Comparison of ENCODE assay signal across 20 cellular contexts in the genomic region with DNA sequence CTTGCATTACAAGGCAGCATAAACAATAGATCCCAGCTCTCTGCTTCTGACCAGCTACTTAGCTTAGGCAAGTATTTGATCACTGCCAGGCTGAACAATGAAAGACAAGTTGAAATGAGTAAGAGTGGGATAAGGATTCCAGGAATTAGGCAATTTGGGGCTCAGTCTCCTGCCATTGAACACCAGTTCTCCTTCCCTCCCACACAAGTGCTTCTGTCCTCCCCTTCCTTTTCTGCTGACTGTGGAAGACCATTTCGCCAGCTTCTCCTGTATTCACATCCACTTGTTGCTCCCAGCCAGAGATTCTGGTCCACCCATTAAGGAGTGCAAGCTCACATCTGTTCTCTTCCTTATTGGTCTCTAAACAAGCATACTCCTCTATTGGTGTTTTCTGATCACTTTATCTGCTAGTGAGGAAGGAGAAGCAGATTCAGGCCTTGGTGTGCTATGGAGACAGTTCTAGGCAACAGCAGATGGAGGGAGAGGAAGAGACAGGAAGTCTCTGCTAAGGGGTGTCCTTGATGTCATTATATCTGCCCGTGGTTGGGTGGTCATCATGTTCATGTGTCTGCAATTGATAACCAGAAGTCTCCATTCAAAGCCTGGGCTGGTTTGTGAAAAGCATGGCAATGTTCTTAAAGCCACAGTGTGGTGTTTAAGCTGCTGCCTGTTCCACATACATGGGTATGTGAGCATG.
A peak's percentile ranks its signal among the peaks of the same experiment; 100 is the strongest.
DNase-seq lines count a peak whose midpoint lies in the region; ATAC-seq and FAIRE-seq lines count a peak whose summit lies in the region.
"Had no signal": no experiment of that assay in that cellular context is flagged by ENCODE, and none has a peak within 500 bp of the region (broad histone marks: within the 10 kb centered on the region; RNA-seq: fewer than 3 reads in every experiment).

No MANE protein-coding gene starts in this region.

- POLR2A ChIA-PET in CD4-positive, alpha-beta memory T cell (lab: Charles Lee; ENCODE audit: partially characterized antibody): interaction anchor here (0.8 kb wide), 1 partner anchor 157 kb away, joined by 3 read pairs; no protein-coding TSS in a partner anchor

- peaks cover 53 to 77% (median 66%) of the 10 kb centered on the region in 4 donors for H3K4me1 Mint-ChIP-seq in CD4-positive, alpha-beta memory T cell
- H3K4me1 Mint-ChIP-seq in activated naive CD8-positive, alpha-beta T cell treated with anti-CD3 and anti-CD28 coated beads, Interleukin-2, amount 50 U/mL, for 24 hours: peaks cover 56% of the 10 kb centered on the region
- peaks cover 34% of the 10 kb centered on the region for H3K4me1 Mint-ChIP-seq in memory B cell

- peaks cover 42% of the 10 kb centered on the region for H3K4me1 ChIP-seq in CD4-positive, alpha-beta memory T cell (ENCODE audit: insufficient read depth, low read length)
- H3K4me1 ChIP-seq in GM23248 (ENCODE audit: insufficient read depth) (no peaks in the 10 kb centered on the region), small intestine (ENCODE audit: control insufficient read depth in 2 of 2, insufficient read depth in 1 of 2, low read depth in 1 of 2, low read length in 1 of 2) (no peaks in the 10 kb centered on the region)
- H3K4me1 ChIP-seq: ascending aorta, sigmoid colon had no signal

- peak; percentile 20 for ATAC-seq in activated naive CD8-positive, alpha-beta T cell treated with anti-CD3 and anti-CD28 coated beads, Interleukin-2, amount 50 U/mL, for 24 hours
- no peak for ATAC-seq in memory B cell (ENCODE audit: low read depth)
- ATAC-seq: gastrocnemius medialis had no signal

- no peak for DNase-seq in CD4-positive, alpha-beta memory T cell
- peak; percentile 10 for DNase-seq in GM23248
- DNase-seq in activated naive CD8-positive, alpha-beta T cell treated with anti-CD3 and anti-CD28 coated beads, Interleukin-2, amount 50 U/mL, for 24 hours: no peak
- no peak for DNase-seq in memory B cell (ENCODE audit: low spot score in 2 of 2)
- no peak for DNase-seq in small intestine
- no peak for DNase-seq in SIG-M5 treated with dmso at 0.1 percent for 504 hours (lab: John Stamatoyannopoulos, UW; ENCODE audit: unreplicated experiment)
- DNase-seq in HT-29 (ENCODE audit: low spot score): no peak
- no peak for DNase-seq in SHP77 treated with DMSO at 0.1 percent for 48 hours (lab: John Stamatoyannopoulos, UW)
- DNase-seq: effector CD4-positive, alpha-beta T cell; gastrocnemius medialis; GDM1; H7; kidney glomerular epithelial cell; NCI-H2081; sigmoid colon; WERI-Rb-1 had no signal

- intact Hi-C loops in CD4-positive, alpha-beta memory T cell (cut with micrococcal nuclease): no loop called here

- no peak overlapping the region for H3K9ac ChIP-seq in GM23248
- H3K9ac ChIP-seq: BLaER1 treated with 17β-estradiol and CSF1 and Interleukin-3, amounts not matched to agents 10 nM and 100 nM had no signal

- no peak overlapping the region for H3K27ac ChIP-seq in CD4-positive, alpha-beta memory T cell (ENCODE audit: low read depth, low read length)
- no peak overlapping the region for H3K27ac ChIP-seq in GM23248
- H3K27ac ChIP-seq in small intestine (ENCODE audit: low read depth in 1 of 2, low read length in 1 of 2): no peak overlapping the region
- H3K27ac ChIP-seq: ascending aorta; BLaER1 treated with 17β-estradiol and CSF1 and Interleukin-3, amounts not matched to agents 10 nM and 100 nM; sigmoid colon; SK-N-MC; WERI-Rb-1 had no signal

- no peak for FAIRE-seq in small intestine (lab: Jason Lieb, UNC)
- FAIRE-seq: GM18507 had no signal

- H3K4me3 ChIP-seq in CD4-positive, alpha-beta memory T cell (ENCODE audit: low read length in 2 of 2): no peak overlapping the region
- no peak overlapping the region for H3K4me3 ChIP-seq in GM23248
- H3K4me3 ChIP-seq in small intestine (ENCODE audit: low read depth in 1 of 2, low read length in 2 of 2): no peak overlapping the region
- H3K4me3 ChIP-seq: ascending aorta; BLaER1 treated with 17β-estradiol and CSF1 and Interleukin-3, amounts not matched to agents 10 nM and 100 nM; gastrocnemius medialis; sigmoid colon; SK-N-MC had no signal

- H3F3A ChIP-seq in GM23248 (ENCODE audit: insufficient read depth): no peaks in the 10 kb centered on the region

- no peak overlapping the region for H3K4me2 ChIP-seq in GM23248 (ENCODE audit: unreplicated experiment)

- CTCF ChIA-PET in CD4-positive, alpha-beta memory T cell (lab: Charles Lee; ENCODE audit: partially characterized antibody): no interaction called here

- H3K9me3 Mint-ChIP-seq in CD4-positive, alpha-beta memory T cell: peaks cover 0 to 16% (median 7%) of the 10 kb centered on the region in 8 donors
- peaks cover 7% of the 10 kb centered on the region for H3K9me3 Mint-ChIP-seq in activated naive CD8-positive, alpha-beta T cell treated with anti-CD3 and anti-CD28 coated beads, Interleukin-2, amount 50 U/mL, for 24 hours
- H3K9me3 Mint-ChIP-seq in memory B cell: peaks cover 1% of the 10 kb centered on the region

- H3K79me2 ChIP-seq in GM23248 (ENCODE audit: insufficient read depth): no peaks in the 10 kb centered on the region

- peak overlapping the region in 6 of 7 donors; percentile 2 to 62 (median 30) for H3K27ac Mint-ChIP-seq in CD4-positive, alpha-beta memory T cell
- peak overlapping the region; percentile 10 for H3K27ac Mint-ChIP-seq in activated naive CD8-positive, alpha-beta T cell treated with anti-CD3 and anti-CD28 coated beads, Interleukin-2, amount 50 U/mL, for 24 hours
- peak overlapping the region; percentile 80 for H3K27ac Mint-ChIP-seq in memory B cell

- peaks cover 20 to 24% of the 10 kb centered on the region in 2 donors for H3K36me3 Mint-ChIP-seq in CD4-positive, alpha-beta memory T cell
- peaks cover 21% of the 10 kb centered on the region for H3K36me3 Mint-ChIP-seq in activated naive CD8-positive, alpha-beta T cell treated with anti-CD3 and anti-CD28 coated beads, Interleukin-2, amount 50 U/mL, for 24 hours (ENCODE audit: low read depth)
- peaks cover 18% of the 10 kb centered on the region for H3K36me3 Mint-ChIP-seq in memory B cell

- no peaks in the 10 kb centered on the region for H4K20me1 ChIP-seq in GM23248 (ENCODE audit: insufficient read depth)

- H3K9me3 ChIP-seq in CD4-positive, alpha-beta memory T cell (ENCODE audit: control insufficient read depth in 1 of 2, low read length in 2 of 2): no peaks in the 10 kb centered on the region
- H3K9me3 ChIP-seq in GM23248 (ENCODE audit: low read depth) (no peaks in the 10 kb centered on the region), small intestine (ENCODE audit: control insufficient read depth, low read depth) (no peaks in the 10 kb centered on the region)
- H3K9me3 ChIP-seq: gastrocnemius medialis had no signal

- 20 to 32% methylated on average over 2 of the region's 2 CpGs for WGBS in GM23248 (ENCODE audit: low coverage in 1 of 2, low lambda C conversion rate in 2 of 2, missing lambda C conversion rate in 2 of 2), 2 experiments
- WGBS in small intestine, 3 donors: 48 to 57% (median 55%) methylated on average over 2 of the region's 2 CpGs

- in situ Hi-C loops in GM23248 (cut with MboI): no loop called here

- H3K36me3 ChIP-seq in CD4-positive, alpha-beta memory T cell (ENCODE audit: insufficient read depth, low read length): peaks cover 17% of the 10 kb centered on the region
- H3K36me3 ChIP-seq in GM23248 (ENCODE audit: low read depth) (no peaks in the 10 kb centered on the region), small intestine (ENCODE audit: control insufficient read depth in 2 of 2, insufficient read depth in 2 of 2, low read length in 2 of 2) (no peaks in the 10 kb centered on the region)

- no peaks in the 10 kb centered on the region for H3K9me2 ChIP-seq in GM23248 (ENCODE audit: insufficient read depth)

- H3K4me3 Mint-ChIP-seq in CD4-positive, alpha-beta memory T cell: peak overlapping the region in 6 of 8 donors; percentile 1 to 75 (median 12)
- H3K4me3 Mint-ChIP-seq in activated naive CD8-positive, alpha-beta T cell treated with anti-CD3 and anti-CD28 coated beads, Interleukin-2, amount 50 U/mL, for 24 hours: no peak overlapping the region
- no peak overlapping the region for H3K4me3 Mint-ChIP-seq in memory B cell

- no peaks in the 10 kb centered on the region for H3K27me3 Mint-ChIP-seq in CD4-positive, alpha-beta memory T cell
- no peaks in the 10 kb centered on the region for H3K27me3 Mint-ChIP-seq in activated naive CD8-positive, alpha-beta T cell treated with anti-CD3 and anti-CD28 coated beads, Interleukin-2, amount 50 U/mL, for 24 hours
- no peaks in the 10 kb centered on the region for H3K27me3 Mint-ChIP-seq in memory B cell

- H3K27me3 ChIP-seq in CD4-positive, alpha-beta memory T cell (ENCODE audit: insufficient read depth, low read length): no peaks in the 10 kb centered on the region
- no peaks in the 10 kb centered on the region for H3K27me3 ChIP-seq in GM23248 (replicated peaks; ENCODE audit: insufficient read depth)
- no peaks in the 10 kb centered on the region for H3K27me3 ChIP-seq in small intestine (ENCODE audit: control insufficient read depth in 2 of 2, insufficient read depth in 2 of 2, low read length in 2 of 2)
- H3K27me3 ChIP-seq: ascending aorta; BLaER1 treated with 17β-estradiol and CSF1 and Interleukin-3, amounts not matched to agents 10 nM and 100 nM; gastrocnemius medialis; sigmoid colon had no signal

- no peak overlapping the region for H2AFZ ChIP-seq in GM23248

Comparison
In these comparisons a context has a peak if more than half of its experiments do, and no peak if none do; other contexts are left out.
1. H3K27ac Mint-ChIP-seq: peak in every context shown above with its lines; median percentile 80 in memory B cell; 30 in CD4-positive, alpha-beta memory T cell; 10 in activated naive CD8-positive, alpha-beta T cell treated with anti-CD3 and anti-CD28 coated beads, Interleukin-2, amount 50 U/mL, for 24 hours.
2. H3K4me3 Mint-ChIP-seq: peak in CD4-positive, alpha-beta memory T cell (6 of 8); none in activated naive CD8-positive, alpha-beta T cell treated with anti-CD3 and anti-CD28 coated beads, Interleukin-2, amount 50 U/mL, for 24 hours (single experiment) and memory B cell (single experiment).